ENCODE assay signal across 13 cellular contexts in genomic region chr12:76890407-76891143, GRCh38. TPM values are rescaled to one million over a fixed set of nuclear protein-coding genes. Genes with fewer than 3 reads are reported as not detected.
DNase-seq lines count a peak whose midpoint lies in the region; ATAC-seq and TF ChIP-seq lines count a peak whose summit lies in the region.
"Had no signal": no experiment of that assay in that cellular context is flagged by ENCODE, and none has a peak within 500 bp of the region (broad histone marks: within the 10 kb centered on the region; RNA-seq: fewer than 3 reads in every experiment).

No MANE protein-coding gene starts in this region.

- H3K27me3 Mint-ChIP-seq in progenitor cell of endocrine pancreas: peaks cover 6% of the 10 kb centered on the region

- ATAC-seq in stimulated activated naive CD8-positive, alpha-beta T cell treated with anti-CD3 and anti-CD28 coated beads, Interleukin-15, Interleukin-2, amounts not matched to agents 100 U/mL and 50 U/mL, for 24 hours: no peak
- no peak for ATAC-seq in GM19397 (IDR thresholded peaks at IDR 0.05; ENCODE audit: unreplicated experiment)

- no peak overlapping the region for H3K27ac Mint-ChIP-seq in progenitor cell of endocrine pancreas

- H3K36me3 Mint-ChIP-seq in progenitor cell of endocrine pancreas (ENCODE audit: insufficient read depth): no peaks in the 10 kb centered on the region

- TF ChIP-seq CTCF in progenitor cell of endocrine pancreas (IDR thresholded peaks at IDR 0.05; ENCODE audit: unreplicated experiment): no peak

- H3K4me3 Mint-ChIP-seq in progenitor cell of endocrine pancreas (ENCODE audit: low read depth): no peak overlapping the region
- H3K4me3 Mint-ChIP-seq: central memory CD8-positive, alpha-beta T cell had no signal

- H3K4me1 Mint-ChIP-seq in progenitor cell of endocrine pancreas (ENCODE audit: low read depth): no peaks in the 10 kb centered on the region
- H3K4me1 Mint-ChIP-seq: central memory CD8-positive, alpha-beta T cell had no signal

- H3K9me3 Mint-ChIP-seq in progenitor cell of endocrine pancreas (ENCODE audit: low read depth): peaks cover 4% of the 10 kb centered on the region
- H3K9me3 Mint-ChIP-seq: central memory CD8-positive, alpha-beta T cell had no signal

- peak; percentile 13 for DNase-seq in activated gamma-delta T cell treated with anti-CD3 and anti-CD28 coated beads, Interleukin-2, amount 50 U/mL, for 16 hours (ENCODE audit: low read depth)
- no peak for DNase-seq in activated gamma-delta T cell treated with Interleukin-2 at 50 U/mL for 16 hours
- peak; percentile 70 to 71 for DNase-seq in activated T-cell treated with anti-CD3 and anti-CD28 coated beads, Interleukin-2, amount 50 U/mL, for 48 hours
- DNase-seq in renal cortical epithelial cell (ENCODE audit: low read depth): peak; percentile 27
- peak; percentile 65 for DNase-seq in stimulated activated naive CD8-positive, alpha-beta T cell treated with anti-CD3 and anti-CD28 coated beads, Interleukin-15, Interleukin-2, amounts not matched to agents 100 U/mL and 50 U/mL, for 24 hours
- DNase-seq in germinal center (ENCODE audit: low spot score): no peak
- no peak for DNase-seq in progenitor cell of endocrine pancreas (ENCODE audit: low spot score, unreplicated experiment)
- DNase-seq: DMS153, IMR-90, NCI-H2081 treated with DMSO at 0.1 percent for 48 hours, SW 1271 had no signal

RNA-seq across cellular contexts. Expression of gene CSRP2, which starts 11.8 kb away (rescaled TPM):
- total RNA-seq in renal cortical epithelial cell (50.2 and 139 TPM in 2 replicates), progenitor cell of endocrine pancreas (90.0 and 96.1 TPM in 2 replicates)

Comparison
In these comparisons a context has a peak if more than half of its experiments do, and no peak if none do; other contexts are left out.
1. DNase-seq: peak in activated gamma-delta T cell treated with anti-CD3 and anti-CD28 coated beads, Interleukin-2, amount 50 U/mL, for 16 hours (single experiment), activated T-cell treated with anti-CD3 and anti-CD28 coated beads, Interleukin-2, amount 50 U/mL, for 48 hours (2 of 2), renal cortical epithelial cell (single experiment) and stimulated activated naive CD8-positive, alpha-beta T cell treated with anti-CD3 and anti-CD28 coated beads, Interleukin-15, Interleukin-2, amounts not matched to agents 100 U/mL and 50 U/mL, for 24 hours (single experiment); none in activated gamma-delta T cell treated with Interleukin-2 at 50 U/mL for 16 hours (single experiment), germinal center (single experiment) and progenitor cell of endocrine pancreas (single experiment).